In the genomic region with DNA sequence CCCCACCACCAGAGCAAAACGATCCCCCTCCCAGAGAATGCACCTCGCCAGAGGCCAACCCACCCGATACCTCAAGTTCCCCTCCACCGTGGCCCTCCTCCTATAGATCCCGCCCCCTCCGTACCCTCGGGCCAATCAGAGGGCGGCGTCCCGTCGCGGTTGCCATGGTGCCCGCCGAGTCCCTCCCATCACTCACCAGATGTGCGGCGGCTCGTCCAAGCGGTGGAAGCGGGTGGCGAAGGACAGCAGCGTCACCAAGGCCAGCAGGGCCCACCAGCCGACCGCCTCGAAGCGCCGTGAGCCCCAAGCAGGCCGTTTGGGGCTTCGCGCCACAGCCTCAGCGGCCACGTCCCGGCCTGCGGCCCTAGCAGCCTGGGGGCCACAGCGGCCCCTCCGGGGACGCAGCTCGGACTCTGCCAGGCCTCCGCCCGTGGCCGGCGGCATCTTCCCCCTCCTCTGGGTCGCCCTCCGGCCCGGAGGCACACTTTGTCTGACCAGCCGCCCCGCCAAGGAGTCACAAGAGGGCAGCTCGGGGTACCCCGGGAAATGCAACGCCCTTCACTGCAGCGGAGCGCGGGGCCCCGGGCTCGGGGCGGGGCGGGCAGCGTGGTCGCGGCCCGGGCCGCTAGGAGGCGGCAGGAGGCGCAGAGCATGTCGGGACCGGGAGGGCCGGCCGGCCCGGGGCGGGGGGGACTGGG, we compare ENCODE assay signal across 8 cellular contexts. TPM values are rescaled to one million over a fixed set of nuclear protein-coding genes. Genes with fewer than 3 reads are reported as not detected.
DNase-seq lines count a peak whose midpoint lies in the region; ATAC-seq and FAIRE-seq lines count a peak whose summit lies in the region.

A gene with protein sequence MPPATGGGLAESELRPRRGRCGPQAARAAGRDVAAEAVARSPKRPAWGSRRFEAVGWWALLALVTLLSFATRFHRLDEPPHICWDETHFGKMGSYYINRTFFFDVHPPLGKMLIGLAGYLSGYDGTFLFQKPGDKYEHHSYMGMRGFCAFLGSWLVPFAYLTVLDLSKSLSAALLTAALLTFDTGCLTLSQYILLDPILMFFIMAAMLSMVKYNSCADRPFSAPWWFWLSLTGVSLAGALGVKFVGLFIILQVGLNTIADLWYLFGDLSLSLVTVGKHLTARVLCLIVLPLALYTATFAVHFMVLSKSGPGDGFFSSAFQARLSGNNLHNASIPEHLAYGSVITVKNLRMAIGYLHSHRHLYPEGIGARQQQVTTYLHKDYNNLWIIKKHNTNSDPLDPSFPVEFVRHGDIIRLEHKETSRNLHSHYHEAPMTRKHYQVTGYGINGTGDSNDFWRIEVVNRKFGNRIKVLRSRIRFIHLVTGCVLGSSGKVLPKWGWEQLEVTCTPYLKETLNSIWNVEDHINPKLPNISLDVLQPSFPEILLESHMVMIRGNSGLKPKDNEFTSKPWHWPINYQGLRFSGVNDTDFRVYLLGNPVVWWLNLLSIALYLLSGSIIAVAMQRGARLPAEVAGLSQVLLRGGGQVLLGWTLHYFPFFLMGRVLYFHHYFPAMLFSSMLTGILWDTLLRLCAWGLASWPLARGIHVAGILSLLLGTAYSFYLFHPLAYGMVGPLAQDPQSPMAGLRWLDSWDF (minus strand): TSS at position 646 of the 698 bp plus-strand sequence. CDS start 202 bp downstream, at position 444.

- ATAC-seq in HG03457 (IDR thresholded peaks at IDR 0.05; ENCODE audit: unreplicated experiment) (peak; percentile 50), left lobe of liver (peak; percentile 67)

- H3K4me3 ChIP-seq in BLaER1 treated with 17β-estradiol and CSF1 and Interleukin-3, amounts not matched to agents 10 nM and 100 nM = peak within 1 kb of the TSS; percentile 79 to 96 (median 88)

- peaks cover 0 to 19% (median 3%) of the 10 kb centered on the region in 11 experiments; a peak in 7 of 22 replicates for H4K20me1 ChIP-seq in BLaER1 treated with 17β-estradiol and CSF1 and Interleukin-3, amounts not matched to agents 10 nM and 100 nM

- no peaks in the 10 kb centered on the region; a peak in 1 of 22 replicates for H3K36me3 ChIP-seq in BLaER1 treated with 17β-estradiol and CSF1 and Interleukin-3, amounts not matched to agents 10 nM and 100 nM

- no peaks in the 10 kb centered on the region for H3K27me3 ChIP-seq in BLaER1 treated with 17β-estradiol and CSF1 and Interleukin-3, amounts not matched to agents 10 nM and 100 nM

- H3K27ac ChIP-seq in BLaER1 treated with 17β-estradiol and CSF1 and Interleukin-3, amounts not matched to agents 10 nM and 100 nM = peak within 1 kb of the TSS; percentile 89 to 98 (median 94)

- peak within 1 kb of the TSS; percentile 83 to 98 (median 90) for H3K4me2 ChIP-seq in BLaER1 treated with 17β-estradiol and CSF1 and Interleukin-3, amounts not matched to agents 10 nM and 100 nM

- peak; percentile 98 for FAIRE-seq in GM19239 (lab: Jason Lieb, UNC)

- no peaks in the 10 kb centered on the region for H3K9me3 ChIP-seq in BLaER1 treated with 17β-estradiol and CSF1 and Interleukin-3, amounts not matched to agents 10 nM and 100 nM (replicated peaks in 1 of 11)

- DNase-seq in GM19239 (ENCODE audit: insufficient read length, low spot score) = peak; percentile 71
- DNase-seq in NCI-H526 treated with DMSO at 0.1 percent for 48 hours (lab: John Stamatoyannopoulos, UW) = peak; percentile 76
- peak; percentile 90 for DNase-seq in activated CD4-positive, alpha-beta T cell treated with anti-CD3 and anti-CD28 coated beads, Interleukin-2, amount 50 U/mL, for 1 hour
- DNase-seq in dedifferentiated amniotic fluid mesenchymal stem cell (ENCODE audit: extremely low spot score) = peak; percentile 81
- DNase-seq in left lobe of liver (ENCODE audit: low spot score) = peak; percentile 94
- peak; percentile 87 to 88 for DNase-seq in stimulated activated CD4-positive, alpha-beta T cell treated with anti-CD3 and anti-CD28 coated beads, Interleukin-2, amount 100 ng/mL, for 48 hours

- peaks cover 21 to 33% (median 25%) of the 10 kb centered on the region in 10 experiments for H3K4me1 ChIP-seq in BLaER1 treated with 17β-estradiol and CSF1 and Interleukin-3, amounts not matched to agents 10 nM and 100 nM

- peak within 1 kb of the TSS; percentile 83 to 97 (median 93) for H3K9ac ChIP-seq in BLaER1 treated with 17β-estradiol and CSF1 and Interleukin-3, amounts not matched to agents 10 nM and 100 nM

RNA-seq across cellular contexts. Expression of the gene that starts here (rescaled TPM):
- 15.7 TPM for total RNA-seq in left lobe of liver

Comparison
In these comparisons a context has a peak if more than half of its experiments do, and no peak if none do; other contexts are left out.
1. Peak in every context shown above with its lines: DNase-seq, ATAC-seq, H3K4me3 ChIP-seq and H3K27ac ChIP-seq.